In genomic region chr11:12677131-12677530, GRCh38 we compare ENCODE assay signal across 10 cellular contexts. TPM values are rescaled to one million over a fixed set of nuclear protein-coding genes. Genes with fewer than 3 reads are reported as not detected.
A peak's percentile ranks its signal among the peaks of the same experiment; 100 is the strongest.
DNase-seq lines count a peak whose midpoint lies in the region; ATAC-seq and TF ChIP-seq lines count a peak whose summit lies in the region.
"Had no signal": no experiment of that assay in that cellular context is flagged by ENCODE, and none has a peak within 500 bp of the region (broad histone marks: within the 10 kb centered on the region; RNA-seq: fewer than 3 reads in every experiment).

No MANE protein-coding gene starts in this region.

- H3K27me3 Mint-ChIP-seq in chondrocyte (ENCODE audit: low read depth) (no peaks in the 10 kb centered on the region), mesothelial cell of epicardium (ENCODE audit: low read depth) (no peaks in the 10 kb centered on the region), T-helper 17 cell (peaks cover 73% of the 10 kb centered on the region)

- no peak for DNase-seq in A673 (ENCODE audit: low spot score)
- DNase-seq in NCI-H1105 (lab: John Stamatoyannopoulos, UW): peak; percentile 59
- no peak for DNase-seq in chondrocyte (ENCODE audit: low spot score)
- DNase-seq in mesothelial cell of epicardium (ENCODE audit: low spot score in 2 of 2, unreplicated experiment in 2 of 2): no peak
- DNase-seq in HuH-7.5 (ENCODE audit: low spot score): no peak
- no peak for DNase-seq in SIG-M5 (lab: John Stamatoyannopoulos, UW)
- no peak for DNase-seq in iPS-NIHi7 (ENCODE audit: extremely low spot score)
- DNase-seq in T-helper 17 cell: no peak
- DNase-seq: posterior cingulate gyrus had no signal

- CTCF ChIA-PET in A673 (lab: Charles Lee): interaction anchor here (1.0 to 1.3 kb wide), 2 partner anchors 46 to 78 kb away, joined by 3 read pairs; no protein-coding TSS in a partner anchor

- H3K27ac Mint-ChIP-seq in chondrocyte (ENCODE audit: unreplicated experiment) (peak overlapping the region; percentile 97), mesothelial cell of epicardium (peak overlapping the region; percentile 98), T-helper 17 cell (no peak overlapping the region)
- H3K27ac Mint-ChIP-seq: activated naive CD4-positive, alpha-beta T cell treated with anti-CD3 and anti-CD28 coated beads, Interleukin-2, amount 50 U/mL, for 24 hours had no signal

- H3K9me3 Mint-ChIP-seq in chondrocyte (ENCODE audit: low read depth) (no peaks in the 10 kb centered on the region), mesothelial cell of epicardium (no peaks in the 10 kb centered on the region)

- intact Hi-C loops in A673 (cut with micrococcal nuclease; ENCODE audit: unreplicated experiment): loop anchor here (5.0 to 10.0 kb wide), 4 partner anchors 138 to 262 kb away; no protein-coding TSS in a partner anchor

- no peak for ATAC-seq in T-helper 17 cell

- peaks cover 69% of the 10 kb centered on the region for H3K4me1 Mint-ChIP-seq in chondrocyte (ENCODE audit: low read depth)
- H3K4me1 Mint-ChIP-seq in mesothelial cell of epicardium: peaks cover 64% of the 10 kb centered on the region
- H3K4me1 Mint-ChIP-seq in T-helper 17 cell: peaks cover 13% of the 10 kb centered on the region

- H3K27ac ChIP-seq in A673 (ENCODE audit: low read depth, low read length, poor library complexity, severe bottlenecking): no peak overlapping the region

- POLR2A ChIA-PET in A673 (lab: Charles Lee; ENCODE audit: low non-redundant PET): no interaction called here

- H3K36me3 Mint-ChIP-seq in chondrocyte (ENCODE audit: low read depth): no peaks in the 10 kb centered on the region
- no peaks in the 10 kb centered on the region for H3K36me3 Mint-ChIP-seq in mesothelial cell of epicardium
- no peaks in the 10 kb centered on the region for H3K36me3 Mint-ChIP-seq in T-helper 17 cell (ENCODE audit: low read depth)

- H3K4me3 Mint-ChIP-seq in chondrocyte (ENCODE audit: unreplicated experiment) (peak overlapping the region; percentile 89), mesothelial cell of epicardium (peak overlapping the region; percentile 90), T-helper 17 cell (no peak overlapping the region)
- H3K4me3 Mint-ChIP-seq: activated naive CD4-positive, alpha-beta T cell treated with anti-CD3 and anti-CD28 coated beads, Interleukin-2, amount 50 U/mL, for 24 hours had no signal

- no peaks in the 10 kb centered on the region for H3K36me3 ChIP-seq in A673 (ENCODE audit: insufficient read depth, low read length, poor library complexity, severe bottlenecking)

- H3K4me1 ChIP-seq in A673 (ENCODE audit: insufficient read depth, low read length, poor library complexity, severe bottlenecking): peaks cover 46% of the 10 kb centered on the region

- H3K27me3 ChIP-seq in A673 (replicated peaks; ENCODE audit: insufficient read depth, low read depth, low read length, poor library complexity): no peaks in the 10 kb centered on the region

- TF ChIP-seq CTCF in A673 (conservative IDR thresholded peaks at IDR 0.05; ENCODE audit: low read depth, low read length) (no peak), chondrocyte (IDR thresholded peaks at IDR 0.05) (no peak), mesothelial cell of epicardium (IDR thresholded peaks at IDR 0.05; ENCODE audit: unreplicated experiment) (no peak)

- BruUV-seq in A673 (replicated peaks; lab: Mats Ljungman, UMichigan): no TSS peak

- H3K9me3 ChIP-seq in A673 (ENCODE audit: low read depth, low read length, poor library complexity, severe bottlenecking) (no peaks in the 10 kb centered on the region), T-helper 17 cell (ENCODE audit: control insufficient read depth, low read length, poor library complexity, severe bottlenecking) (peaks cover 3% of the 10 kb centered on the region)

- H3K4me3 ChIP-seq in A673 (ENCODE audit: low read depth, low read length, poor library complexity, severe bottlenecking): peak overlapping the region; percentile 85

RNA-seq across cellular contexts. Expression of gene TEAD1, which starts 2.9 kb away (rescaled TPM):
- total RNA-seq in A673 (2021): 74.6 and 81.8 TPM in 2 replicates
- total RNA-seq in chondrocyte: 128 to 137 TPM (median 135 TPM) in 3 replicates
- 156 to 163 TPM (median 161 TPM) in 3 replicates for total RNA-seq in mesothelial cell of epicardium
- under 1 TPM; 0.05 to 0.55 TPM for total RNA-seq in T-helper 17 cell

Comparison
In these comparisons a context has a peak if more than half of its experiments do, and no peak if none do; other contexts are left out.
1. RNA of gene TEAD1, which starts 2.9 kb away (total RNA-seq): 156 to 163 TPM in mesothelial cell of epicardium, 128 to 137 TPM in chondrocyte and 74.6 to 81.8 TPM in A673; 0.05 to 0.55 TPM in T-helper 17 cell; every median in the first group is over 10 times any median in the second.